Comparison of ENCODE assay signal across 7 cellular contexts in the genomic region with DNA sequence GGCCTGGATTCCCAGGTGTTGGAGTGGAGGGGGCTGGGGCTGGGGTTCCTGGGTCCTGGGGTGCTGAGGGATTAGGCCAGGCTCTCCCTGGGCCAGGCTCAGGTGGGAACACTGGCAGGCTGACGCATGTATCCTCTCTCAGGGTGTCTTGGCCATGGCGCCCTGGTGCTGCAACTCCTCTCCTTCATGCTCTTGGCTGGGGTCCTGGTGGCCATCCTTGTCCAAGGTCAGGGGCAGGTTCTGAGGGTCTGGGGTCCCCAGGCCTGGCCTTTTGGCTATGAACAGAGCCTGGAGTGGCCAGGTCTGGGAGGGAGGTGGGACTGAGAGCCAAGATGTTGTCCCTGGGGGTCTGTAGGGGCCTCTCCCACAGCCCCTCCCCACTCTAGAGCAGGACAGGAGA. TPM values are rescaled to one million over a fixed set of nuclear protein-coding genes. Genes with fewer than 3 reads are reported as not detected.
"Had no signal": no experiment of that assay in that cellular context is flagged by ENCODE, and none has a peak within 500 bp of the region (broad histone marks: within the 10 kb centered on the region; RNA-seq: fewer than 3 reads in every experiment).

No MANE protein-coding gene starts in this region.

RNA-seq across cellular contexts. Expression of a gene that starts 2.0 kb away (rescaled TPM):
- total RNA-seq: GM23248, GM23338, H1, H4, H7, H9, HFFc6 had no signal
- polyA plus RNA-seq: GM23248, GM23338, H1 had no signal

RNA-seq across cellular contexts. Expression of a gene that starts 17.7 kb away (rescaled TPM):
- total RNA-seq: GM23248, H7, H9, HFFc6 had no signal
- polyA plus RNA-seq: GM23248, GM23338 had no signal

RNA-seq across cellular contexts. Expression of a gene that starts 33.1 kb away (rescaled TPM):
- total RNA-seq: GM23248, H4, H7, H9, HFFc6 had no signal
- polyA plus RNA-seq: GM23248 had no signal
